10 cellular contexts compared by ENCODE assay signal in genomic region chr2:179950391-179950790, GRCh38.
"Had no signal": no experiment of that assay in that cellular context is flagged by ENCODE, and none has a peak within 500 bp of the region (broad histone marks: within the 10 kb centered on the region; RNA-seq: fewer than 3 reads in every experiment).

No MANE protein-coding gene starts in this region.

- H3K9me3 Mint-ChIP-seq: HFFc6 had no signal

- H2AFZ ChIP-seq: GM23248 had no signal

- FAIRE-seq: HepG2 had no signal

- DNase-seq: GM23248, GOT3, H7, HFFc6, IMR-90, KBM-7 had no signal

- ATAC-seq: HCT116, HepG2 had no signal

- H3K4me1 ChIP-seq: HAP-1 had no signal

- H3K27ac ChIP-seq: GM23248, HL-60 had no signal

- H3K4me3 ChIP-seq: GM23248, HAP-1 had no signal

- H3K27ac Mint-ChIP-seq: HFFc6 had no signal

- H3K9me3 ChIP-seq: HAP-1 had no signal

- H3K4me3 Mint-ChIP-seq: HFFc6 had no signal

- H3K9ac ChIP-seq: GM23248 had no signal
